ENCODE assay signal across 25 cellular contexts in genomic region chr4:169645627-169646026, GRCh38.
"Had no signal": no experiment of that assay in that cellular context is flagged by ENCODE, and none has a peak within 500 bp of the region (broad histone marks: within the 10 kb centered on the region; RNA-seq: fewer than 3 reads in every experiment).

No MANE protein-coding gene starts in this region.

- H3K27ac ChIP-seq: esophagus squamous epithelium, neutrophil, pancreas, prostate gland, right atrium auricular region, suprapubic skin had no signal

- FAIRE-seq: endometrium, kidney, pancreas had no signal

- H3K4me1 ChIP-seq: prostate gland had no signal

- H3K36me3 ChIP-seq: neutrophil, pancreas, prostate gland had no signal

- H3K27me3 ChIP-seq: esophagus squamous epithelium, neutrophil, pancreas, right atrium auricular region, suprapubic skin had no signal

- DNase-seq: cortex of kidney; effector memory CD8-positive, alpha-beta T cell; erythroblast; esophagus squamous epithelium; foreskin melanocyte; glutamatergic neuron; kidney; naive B cell; pancreas; stimulated activated CD4-positive, alpha-beta T cell treated with anti-CD3 and anti-CD28 coated beads, Interleukin-12 subunit alpha, Interleukin-12 subunit beta, amount 100 ng/mL, for 4 hours; stimulated activated CD4-positive, alpha-beta T cell treated with anti-CD3 and anti-CD28 coated beads, Interleukin-1b, Interleukin-23, amount 100 ng/mL, for 48 hours; stimulated activated CD4-positive, alpha-beta T cell treated with anti-CD3 and anti-CD28 coated beads, Interleukin-4, amount 100 ng/mL, for 1 hour; stimulated activated CD8-positive, alpha-beta memory T cell treated with anti-CD3 and anti-CD28 coated beads, Interleukin-4, amount 100 ng/mL, for 48 hours; stimulated activated naive CD4-positive, alpha-beta T cell; stimulated activated naive CD8-positive, alpha-beta T cell treated with anti-CD3 and anti-CD28 coated beads, Interleukin-15, amount 100 ng/mL, for 72 hours; trophoblast cell had no signal

- H3K9me3 ChIP-seq: esophagus squamous epithelium, neutrophil, pancreas, prostate gland, right atrium auricular region, suprapubic skin had no signal

- ATAC-seq: effector memory CD8-positive, alpha-beta T cell; natural killer cell treated with Interleukin-12 subunit alpha and Interleukin-12 subunit beta and Interleukin-15 and Interleukin-18, amount 100 ng/mL, for 72 hours; pancreas; sciatic nerve; stimulated activated naive CD8-positive, alpha-beta T cell treated with anti-CD3 and anti-CD28 coated beads, Interleukin-15, amount 100 ng/mL, for 72 hours had no signal

- H3K4me3 ChIP-seq: esophagus squamous epithelium, lung, pancreas, prostate gland, right atrium auricular region, smooth muscle cell, suprapubic skin had no signal
